ENCODE assay signal across 1 cellular context in genomic region chr10:42932735-42933453, GRCh38.
TF ChIP-seq lines count a peak whose summit lies in the region.

No MANE protein-coding gene starts in this region.

TF ChIP-seq in GM12878, 131 proteins besides CTCF, POLR2A, EP300 and RAD21 (continued from another document):
- TF ChIP-seq ZBTB4 (CRISPR knock-in tag; IDR thresholded peaks at IDR 0.05) (no peak), EGR1 (IDR thresholded peaks at IDR 0.05; ENCODE audit: borderline replicate concordance in 1 of 2, low read depth in 2 of 2, low read length in 2 of 2) (no peak), MYB (IDR thresholded peaks at IDR 0.05; ENCODE audit: borderline replicate concordance, low read depth, low read length) (no peak), BACH1 (IDR thresholded peaks at IDR 0.05; ENCODE audit: borderline replicate concordance) (no peak), SIX5 (IDR thresholded peaks at IDR 0.05; ENCODE audit: low read depth, low read length, severe bottlenecking) (no peak), CREB1 (IDR thresholded peaks at IDR 0.05; ENCODE audit: low read depth) (no peak)
